Comparison of ENCODE assay signal across 9 cellular contexts in the genomic region with DNA sequence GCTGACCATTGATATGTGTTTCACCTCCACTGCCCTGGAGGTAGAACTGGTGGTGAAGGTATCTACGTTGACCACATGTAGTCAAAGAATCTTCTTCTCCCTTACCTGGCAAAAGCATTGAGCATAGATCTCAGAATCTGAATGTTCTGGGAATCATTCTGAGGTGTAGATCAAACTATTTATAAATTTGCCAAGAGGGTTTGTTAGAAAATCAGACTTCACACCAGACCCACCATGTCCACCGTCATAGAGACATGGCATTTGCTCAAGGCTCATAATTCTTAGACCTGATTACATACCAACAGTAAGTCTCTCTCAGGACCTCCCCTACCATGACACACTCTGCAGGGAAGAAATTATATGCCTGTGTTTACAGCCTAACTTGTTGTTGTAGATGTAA. TPM values are rescaled to one million over a fixed set of nuclear protein-coding genes. Genes with fewer than 3 reads are reported as not detected.
"Had no signal": no experiment of that assay in that cellular context is flagged by ENCODE, and none has a peak within 500 bp of the region (broad histone marks: within the 10 kb centered on the region; RNA-seq: fewer than 3 reads in every experiment).

A gene with protein sequence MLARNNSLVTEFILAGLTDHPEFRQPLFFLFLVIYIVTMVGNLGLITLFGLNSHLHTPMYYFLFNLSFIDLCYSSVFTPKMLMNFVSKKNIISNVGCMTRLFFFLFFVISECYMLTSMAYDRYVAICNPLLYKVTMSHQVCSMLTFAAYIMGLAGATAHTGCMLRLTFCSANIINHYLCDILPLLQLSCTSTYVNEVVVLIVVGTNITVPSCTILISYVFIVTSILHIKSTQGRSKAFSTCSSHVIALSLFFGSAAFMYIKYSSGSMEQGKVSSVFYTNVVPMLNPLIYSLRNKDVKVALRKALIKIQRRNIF (minus strand): TSS at position 101 of the 400 bp plus-strand sequence. CDS start 1,156 bp downstream, outside the sequence.

- H3K27ac Mint-ChIP-seq: IgD-negative memory B cell had no signal

- H3K4me3 Mint-ChIP-seq: IgD-negative memory B cell had no signal

- H3K27ac ChIP-seq: HL-60 had no signal

- H3K4me1 Mint-ChIP-seq: IgD-negative memory B cell had no signal

- H3K36me3 Mint-ChIP-seq: IgD-negative memory B cell had no signal

- DNase-seq: IMR-90, KBM-7, KG1 had no signal

- ATAC-seq: HepG2 had no signal

- FAIRE-seq: HepG2, HTR-8/SVneo had no signal

RNA-seq across cellular contexts. Expression of the gene that starts here (rescaled TPM):
- total RNA-seq: HepG2, HT-29, HT1080, IMR-90 had no signal
- polyA plus RNA-seq: HepG2, IgD-negative memory B cell, IMR-90 had no signal
